In genomic region chr1:10514490-10515235, GRCh38 we compare ENCODE assay signal across 8 cellular contexts. TPM values are rescaled to one million over a fixed set of nuclear protein-coding genes. Genes with fewer than 3 reads are reported as not detected.
DNase-seq lines count a peak whose midpoint lies in the region; ATAC-seq and TF ChIP-seq lines count a peak whose summit lies in the region.

No MANE protein-coding gene starts in this region.

- ATAC-seq in HG02981 (IDR thresholded peaks at IDR 0.05; ENCODE audit: unreplicated experiment), result no peak
- no peak for ATAC-seq in GM21619 (IDR thresholded peaks at IDR 0.05; ENCODE audit: unreplicated experiment)
- ATAC-seq in GM18502 (IDR thresholded peaks at IDR 0.05; ENCODE audit: poor library complexity, unreplicated experiment), result no peak

- peak overlapping the region in 1 of 11 experiments; percentile 44; a peak in 1 of 22 replicates for H3K27ac ChIP-seq in BLaER1 treated with 17β-estradiol and CSF1 and Interleukin-3, amounts not matched to agents 10 nM and 100 nM
- H3K27ac ChIP-seq in neural progenitor cell, result no peak overlapping the region

- H3K9me3 ChIP-seq in BLaER1 treated with 17β-estradiol and CSF1 and Interleukin-3, amounts not matched to agents 10 nM and 100 nM (replicated peaks in 1 of 11), result no peaks in the 10 kb centered on the region
- H3K9me3 ChIP-seq in neural progenitor cell (ENCODE audit: low read depth), result no peaks in the 10 kb centered on the region

- peaks cover 76% of the 10 kb centered on the region for H3K79me2 ChIP-seq in neural progenitor cell (ENCODE audit: low read depth)

- peaks cover 67 to 83% (median 75%) of the 10 kb centered on the region in 10 experiments for H3K4me1 ChIP-seq in BLaER1 treated with 17β-estradiol and CSF1 and Interleukin-3, amounts not matched to agents 10 nM and 100 nM
- peaks cover 42% of the 10 kb centered on the region for H3K4me1 ChIP-seq in neural progenitor cell

- H3K9me3 Mint-ChIP-seq in chondrocyte (ENCODE audit: low read depth) (no peaks in the 10 kb centered on the region), neural progenitor cell (no peaks in the 10 kb centered on the region)

- TF ChIP-seq CTCF in chondrocyte (IDR thresholded peaks at IDR 0.05), result peak; percentile 78
- TF ChIP-seq CTCF in neural progenitor cell (IDR thresholded peaks at IDR 0.05), result peak; percentile 76

- H3K27me3 Mint-ChIP-seq in chondrocyte (ENCODE audit: low read depth) (no peaks in the 10 kb centered on the region), neural progenitor cell (ENCODE audit: insufficient read depth, low read depth) (peaks cover 8% of the 10 kb centered on the region)

- H3K4me2 ChIP-seq in BLaER1 treated with 17β-estradiol and CSF1 and Interleukin-3, amounts not matched to agents 10 nM and 100 nM, result peak overlapping the region; percentile 64 to 91 (median 76)
- no peak overlapping the region for H3K4me2 ChIP-seq in neural progenitor cell

- H3K27ac Mint-ChIP-seq in chondrocyte (ENCODE audit: unreplicated experiment) (no peak overlapping the region), neural progenitor cell (no peak overlapping the region)

- H3K36me3 Mint-ChIP-seq in chondrocyte (ENCODE audit: low read depth), result peaks cover 1% of the 10 kb centered on the region
- peaks cover 2% of the 10 kb centered on the region for H3K36me3 Mint-ChIP-seq in neural progenitor cell

- peaks cover 24% of the 10 kb centered on the region for H3F3A ChIP-seq in neural progenitor cell (ENCODE audit: low read depth)

- H3K4me1 Mint-ChIP-seq in chondrocyte (ENCODE audit: low read depth), result peaks cover 49% of the 10 kb centered on the region
- peaks cover 85% of the 10 kb centered on the region for H3K4me1 Mint-ChIP-seq in neural progenitor cell

- peak; percentile 28 for DNase-seq in H4 (ENCODE audit: low spot score)
- peak; percentile 79 for DNase-seq in NCI-H748 (lab: John Stamatoyannopoulos, UW; ENCODE audit: unreplicated experiment)
- DNase-seq in chondrocyte (ENCODE audit: low spot score), result no peak
- peak; percentile 76 for DNase-seq in neural progenitor cell (ENCODE audit: low spot score)

- H2AFZ ChIP-seq in neural progenitor cell (replicated peaks), result no peak overlapping the region

- peaks cover 60 to 100% (median 88%) of the 10 kb centered on the region in 11 experiments; a peak in 21 of 22 replicates for H4K20me1 ChIP-seq in BLaER1 treated with 17β-estradiol and CSF1 and Interleukin-3, amounts not matched to agents 10 nM and 100 nM
- peaks cover 83% of the 10 kb centered on the region for H4K20me1 ChIP-seq in neural progenitor cell (ENCODE audit: low read depth)

- no peak overlapping the region for H3K4me3 Mint-ChIP-seq in chondrocyte (ENCODE audit: unreplicated experiment)
- H3K4me3 Mint-ChIP-seq in neural progenitor cell, result no peak overlapping the region

- no peaks in the 10 kb centered on the region for H3K27me3 ChIP-seq in BLaER1 treated with 17β-estradiol and CSF1 and Interleukin-3, amounts not matched to agents 10 nM and 100 nM
- no peaks in the 10 kb centered on the region for H3K27me3 ChIP-seq in neural progenitor cell

- peaks cover 0 to 5% (median 0%) of the 10 kb centered on the region in 11 experiments; a peak in 3 of 22 replicates for H3K36me3 ChIP-seq in BLaER1 treated with 17β-estradiol and CSF1 and Interleukin-3, amounts not matched to agents 10 nM and 100 nM
- no peaks in the 10 kb centered on the region for H3K36me3 ChIP-seq in neural progenitor cell

- H3K9ac ChIP-seq in BLaER1 treated with 17β-estradiol and CSF1 and Interleukin-3, amounts not matched to agents 10 nM and 100 nM, result peak overlapping the region in 6 of 11 experiments; percentile 22 to 71 (median 50); a peak in 6 of 22 replicates
- no peak overlapping the region for H3K9ac ChIP-seq in neural progenitor cell

- H3K4me3 ChIP-seq in BLaER1 treated with 17β-estradiol and CSF1 and Interleukin-3, amounts not matched to agents 10 nM and 100 nM, result no peak overlapping the region
- H3K4me3 ChIP-seq in neural progenitor cell, result no peak overlapping the region

RNA-seq across cellular contexts. Expression of gene PEX14, which starts 39.9 kb away (rescaled TPM):
- total RNA-seq in H4 (2014; rRNA removed; shearing (Covaris generic)), result 9.3 and 14.0 TPM in 2 replicates
- total RNA-seq in chondrocyte, result 16.0 to 17.8 TPM (median 17.4 TPM) in 3 replicates
- total RNA-seq in neural progenitor cell (ENCODE audit: low replicate concordance), result 9.3 and 21.3 TPM in 2 replicates

RNA-seq across cellular contexts. Expression of gene DFFA, which starts 42.3 kb away (rescaled TPM):
- total RNA-seq in H4 (2014; rRNA removed; shearing (Covaris generic)), result 28.8 and 36.8 TPM in 2 replicates
- total RNA-seq in chondrocyte (32.5 to 35.8 TPM (median 33.7 TPM) in 3 replicates), neural progenitor cell (ENCODE audit: low replicate concordance) (57.6 and 58.5 TPM in 2 replicates)
